In the genomic region with DNA sequence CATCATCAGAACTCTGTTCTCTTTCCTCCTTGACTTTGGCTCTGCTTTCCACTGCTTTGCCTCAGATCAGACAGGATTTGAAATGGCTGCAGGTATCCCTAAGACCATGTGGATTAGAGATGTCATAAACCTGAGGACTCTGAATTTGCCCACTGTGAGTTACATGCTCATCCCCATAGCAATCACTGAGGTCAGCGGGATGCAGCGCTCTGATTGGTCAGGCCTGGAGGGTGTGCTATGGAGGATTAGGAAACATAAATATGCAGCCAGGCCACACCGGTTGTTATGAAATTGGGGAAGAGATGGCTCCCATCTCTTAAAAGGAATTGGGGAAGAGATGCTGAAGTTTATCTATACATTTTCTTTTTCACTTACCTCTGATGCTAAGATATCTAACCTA, we compare ENCODE assay signal across 9 cellular contexts.
DNase-seq lines count a peak whose midpoint lies in the region; ATAC-seq and TF ChIP-seq lines count a peak whose summit lies in the region.
"Had no signal": no experiment of that assay in that cellular context is flagged by ENCODE, and none has a peak within 500 bp of the region (broad histone marks: within the 10 kb centered on the region; RNA-seq: fewer than 3 reads in every experiment).

No MANE protein-coding gene starts in this region.

- H3K4me1 ChIP-seq in HCT116 (ENCODE audit: control insufficient read depth in 1 of 2, insufficient read depth in 2 of 2, low read length in 2 of 2): 0 out of 4 replicates have a peak, but pooled peaks cover 0 to 5% of the 10 kb centered on the region in 2 experiments

- RAD21 ChIA-PET in HCT116 (lab: Charles Lee; ENCODE audit: low non-redundant PET in 1 of 2, low total read pairs in 2 of 2, uncharacterized antibody in 2 of 2, unreplicated experiment in 2 of 2): no interaction called here

- DNase-seq in activated gamma-delta T cell treated with Interleukin-2 at 50 U/mL for 16 hours: peak; percentile 16
- no peak for DNase-seq in activated gamma-delta T cell (lab: John Stamatoyannopoulos, UW)
- DNase-seq in HCT116 (ENCODE audit: low read depth, low spot score): peak; percentile 63
- DNase-seq in Kasumi-1 (lab: John Stamatoyannopoulos, UW): peak; percentile 42 to 48
- peak; percentile 1 to 2 for DNase-seq in activated CD4-positive, alpha-beta T cell treated with anti-CD3 and anti-CD28 coated beads, Interleukin-2, amount 50 U/mL, for 4 hours
- peak; percentile 67 for DNase-seq in germinal center (ENCODE audit: low spot score)
- DNase-seq in stimulated activated CD4-positive, alpha-beta T cell treated with anti-CD3 and anti-CD28 coated beads, Interleukin-1b, Interleukin-23, amount 100 ng/mL, for 48 hours: peak; percentile 6
- no peak for DNase-seq in chondrocyte (ENCODE audit: low spot score)

- H3K4me1 Mint-ChIP-seq in chondrocyte (ENCODE audit: low read depth): peaks cover 12% of the 10 kb centered on the region

- BruUV-seq in HCT116 (replicated peaks; lab: Mats Ljungman, UMichigan): no TSS peak

- H3K36me3 Mint-ChIP-seq in chondrocyte (ENCODE audit: low read depth): no peaks in the 10 kb centered on the region
- H3K36me3 Mint-ChIP-seq: activated naive CD8-positive, alpha-beta T cell had no signal

- POLR2A ChIA-PET in HCT116 (lab: Charles Lee): no interaction called here

- no peak overlapping the region for H3K4me3 Mint-ChIP-seq in chondrocyte (ENCODE audit: unreplicated experiment)
- H3K4me3 Mint-ChIP-seq: activated naive CD8-positive, alpha-beta T cell had no signal

- CTCF ChIA-PET in HCT116 (lab: Charles Lee): no interaction called here

- no peak overlapping the region for H3K9ac ChIP-seq in HCT116 (ENCODE audit: low read length)

- H3K79me2 ChIP-seq in HCT116 (ENCODE audit: insufficient read depth, low read length): no peaks in the 10 kb centered on the region

- intact Hi-C loops in HCT116 (cut with micrococcal nuclease): loop anchor here (10.0 kb wide), 2 partner anchors 708 to 1178 kb away; no protein-coding TSS in a partner anchor

- TF ChIP-seq RAD21 in HCT116 (IDR thresholded peaks at IDR 0.05; ENCODE audit: low read depth): no peak

- no peaks in the 10 kb centered on the region for H3K27me3 Mint-ChIP-seq in chondrocyte (ENCODE audit: low read depth)
- H3K27me3 Mint-ChIP-seq: activated naive CD8-positive, alpha-beta T cell had no signal

- H3K27me3 ChIP-seq in HCT116 (ENCODE audit: insufficient read depth, low read length): no peaks in the 10 kb centered on the region

- H3K9me3 Mint-ChIP-seq in chondrocyte (ENCODE audit: low read depth): no peaks in the 10 kb centered on the region

- no peaks in the 10 kb centered on the region for H3K9me2 ChIP-seq in HCT116 (ENCODE audit: insufficient read depth)

- H3K27ac Mint-ChIP-seq in chondrocyte (ENCODE audit: unreplicated experiment): no peak overlapping the region
- H3K27ac Mint-ChIP-seq: activated naive CD8-positive, alpha-beta T cell had no signal

- no peak overlapping the region for H3K4me2 ChIP-seq in HCT116 (ENCODE audit: low read length)

- no peaks in the 10 kb centered on the region for H3K36me3 ChIP-seq in HCT116 (ENCODE audit: control insufficient read depth in 1 of 2, insufficient read depth in 2 of 2, low read length in 2 of 2)

- H4K20me1 ChIP-seq in HCT116 (ENCODE audit: insufficient read depth): no peaks in the 10 kb centered on the region

- H3K9me3 ChIP-seq in HCT116 (ENCODE audit: control insufficient read depth in 1 of 2, insufficient read depth in 1 of 2, low read depth in 1 of 2, low read length in 2 of 2): no peaks in the 10 kb centered on the region

- no peak overlapping the region for H3K4me3 ChIP-seq in HCT116 (replicated peaks in 1 of 2; ENCODE audit: low read depth in 1 of 2, low read length in 2 of 2)

- TF ChIP-seq CTCF in HCT116 (IDR thresholded peaks at IDR 0.05 in 2 of 3, conservative IDR thresholded peaks at IDR 0.05 in 1 of 3; ENCODE audit: borderline replicate concordance in 1 of 3, insufficient read depth in 1 of 3, low read depth in 2 of 3, low read length in 2 of 3) (no peak), chondrocyte (IDR thresholded peaks at IDR 0.05) (no peak)

- peak; percentile 99 for ATAC-seq in HCT116

- H2AFZ ChIP-seq in HCT116 (ENCODE audit: low read depth, low read length, poor library complexity, severe bottlenecking): peak overlapping the region; percentile 49

- TF ChIP-seq POLR2A in HCT116 (IDR thresholded peaks at IDR 0.05; ENCODE audit: borderline replicate concordance, extremely low read depth, insufficient read depth, insufficient read length): no peak

- no peak overlapping the region for H3K27ac ChIP-seq in HCT116 (ENCODE audit: low read depth, low read length)

TF ChIP-seq in HCT116, 20 proteins besides CTCF, POLR2A, EP300 and RAD21:
- TF ChIP-seq ZFX (IDR thresholded peaks at IDR 0.05) (no peak), SP1 (IDR thresholded peaks at IDR 0.05; ENCODE audit: low read depth) (peak; percentile 50)

Comparison
In these comparisons a context has a peak if more than half of its experiments do, and no peak if none do; other contexts are left out.
1. DNase-seq: peak in activated gamma-delta T cell treated with Interleukin-2 at 50 U/mL for 16 hours (single experiment), HCT116 (single experiment), Kasumi-1 (2 of 2), activated CD4-positive, alpha-beta T cell treated with anti-CD3 and anti-CD28 coated beads, Interleukin-2, amount 50 U/mL, for 4 hours (2 of 2), germinal center (single experiment) and stimulated activated CD4-positive, alpha-beta T cell treated with anti-CD3 and anti-CD28 coated beads, Interleukin-1b, Interleukin-23, amount 100 ng/mL, for 48 hours (single experiment); none in activated gamma-delta T cell (single experiment) and chondrocyte (single experiment).